ENCODE assay signal across 8 cellular contexts in genomic region chr16:1773703-1774455, GRCh38. TPM values are rescaled to one million over a fixed set of nuclear protein-coding genes. Genes with fewer than 3 reads are reported as not detected.
DNase-seq lines count a peak whose midpoint lies in the region; ATAC-seq and TF ChIP-seq lines count a peak whose summit lies in the region.

No MANE protein-coding gene starts in this region.

- H3K79me2 ChIP-seq in DOHH2 (ENCODE audit: control insufficient read depth, low read length), result peaks cover 53% of the 10 kb centered on the region

- no peaks in the 10 kb centered on the region for H3K27me3 ChIP-seq in DOHH2 (ENCODE audit: control insufficient read depth, low read length)
- H3K27me3 ChIP-seq in right cardiac atrium (ENCODE audit: control insufficient read depth, insufficient read depth), result no peaks in the 10 kb centered on the region
- H3K27me3 ChIP-seq in skeletal muscle tissue (ENCODE audit: control insufficient read depth in 3 of 3, insufficient read depth in 3 of 3, low read length in 3 of 3), result no peaks in the 10 kb centered on the region

- H3K9ac ChIP-seq in skeletal muscle tissue (ENCODE audit: low read depth in 1 of 3, low read length in 3 of 3), result peak overlapping the region; percentile 82 to 95 (median 83)

- H3K36me3 ChIP-seq in DOHH2 (ENCODE audit: control insufficient read depth, low read length) (peaks cover 69% of the 10 kb centered on the region), skeletal muscle tissue (ENCODE audit: control insufficient read depth in 3 of 3, insufficient read depth in 3 of 3, low read length in 3 of 3) (peaks cover 16 to 41% (median 33%) of the 10 kb centered on the region in 3 donors)

- H3F3A ChIP-seq in DOHH2 (ENCODE audit: control insufficient read depth, insufficient read depth), result peaks cover 18% of the 10 kb centered on the region

- ATAC-seq in right cardiac atrium, result no peak

- WGBS in right cardiac atrium, result 16% methylated on average over 45 of the region's 45 CpGs

- H3K9me2 ChIP-seq in DOHH2 (replicated peaks; ENCODE audit: control insufficient read depth, low read length), result no peaks in the 10 kb centered on the region

- no peaks in the 10 kb centered on the region for H4K20me1 ChIP-seq in DOHH2 (ENCODE audit: control insufficient read depth, insufficient read depth, low read depth, low read length)

- DNase-seq in Kasumi-1 (lab: John Stamatoyannopoulos, UW) (peak; percentile 9 to 17), right cardiac atrium (peak in 2 of 3 donors; percentile 57 to 72), NCI-H1930 (lab: John Stamatoyannopoulos, UW) (no peak), HuH-7 (ENCODE audit: low spot score) (no peak), NCI-H2196 (lab: John Stamatoyannopoulos, UW; ENCODE audit: unreplicated experiment) (no peak)
- DNase-seq in activated effector memory CD4-positive, alpha-beta T cell treated with anti-CD3 and anti-CD28 coated beads, Interleukin-2, amount 50 U/mL, for 16 hours, result peak; percentile 71

- intact Hi-C loops in right cardiac atrium (cut with DNase I), result no loop called here

- H3K4me3 ChIP-seq in DOHH2 (ENCODE audit: low read length), result peak overlapping the region; percentile 99
- H3K4me3 ChIP-seq in right cardiac atrium (ENCODE audit: low read length), result peak overlapping the region; percentile 83
- H3K4me3 ChIP-seq in skeletal muscle tissue (ENCODE audit: low read length in 3 of 3), result peak overlapping the region; percentile 69 to 90 (median 90)

- H3K27ac ChIP-seq in DOHH2 (ENCODE audit: low read depth, low read length), result peak overlapping the region; percentile 83; the same call in 1 of the 2 replicates
- H3K27ac ChIP-seq in right cardiac atrium (ENCODE audit: low read length), result peak overlapping the region; percentile 25
- H3K27ac ChIP-seq in skeletal muscle tissue (ENCODE audit: low read depth, low read length), result peak overlapping the region; percentile 81

- H3K9me3 ChIP-seq in DOHH2 (ENCODE audit: control insufficient read depth, insufficient read depth, low read length) (no peaks in the 10 kb centered on the region), right cardiac atrium (ENCODE audit: control insufficient read depth, low read length) (no peaks in the 10 kb centered on the region), skeletal muscle tissue (ENCODE audit: control insufficient read depth in 3 of 3, low read length in 3 of 3) (no peaks in the 10 kb centered on the region)

- no peak for TF ChIP-seq CTCF in DOHH2 (IDR thresholded peaks at IDR 0.05; ENCODE audit: low read depth, low read length, poor library complexity, severe bottlenecking)

- H3K4me1 ChIP-seq in DOHH2 (ENCODE audit: control insufficient read depth, low read length), result peaks cover 23% of the 10 kb centered on the region
- H3K4me1 ChIP-seq in right cardiac atrium (ENCODE audit: control insufficient read depth, insufficient read depth, low read length), result peaks cover 4% of the 10 kb centered on the region
- H3K4me1 ChIP-seq in skeletal muscle tissue (ENCODE audit: control insufficient read depth in 3 of 3, insufficient read depth in 3 of 3, low read length in 3 of 3), result peaks cover 29 to 51% (median 37%) of the 10 kb centered on the region in 3 donors

- H3K4me2 ChIP-seq in DOHH2 (ENCODE audit: low read length), result peak overlapping the region; percentile 96

RNA-seq across cellular contexts. Expression of gene MRPS34, which starts 0.9 kb away (rescaled TPM):
- total RNA-seq in right cardiac atrium (10 to 100 TPM; 53.3 to 80.0 (median 69.1) TPM), skeletal muscle tissue (17.7 TPM)
- 91.4 TPM for polyA plus RNA-seq in right cardiac atrium

RNA-seq across cellular contexts. Expression of gene EME2, which starts 1.3 kb away (rescaled TPM):
- total RNA-seq in right cardiac atrium, result 10 to 100 TPM in 2 of 4 donors, 1 to 10 TPM in 2; 8.1 to 11.3 (median 9.8) TPM
- polyA plus RNA-seq in right cardiac atrium, result 6.3 TPM
- 5.2 TPM for total RNA-seq in skeletal muscle tissue

RNA-seq across cellular contexts. Expression of gene NME3, which starts 2.5 kb away (rescaled TPM):
- total RNA-seq in right cardiac atrium (10 to 100 TPM; 36.5 to 55.4 (median 47.4) TPM), skeletal muscle tissue (20.4 TPM)
- 75.2 TPM for polyA plus RNA-seq in right cardiac atrium

RNA-seq across cellular contexts. Expression of gene SPSB3, which starts 8.5 kb away (rescaled TPM):
- total RNA-seq in right cardiac atrium (10 to 100 TPM; 24.5 to 41.3 (median 34.1) TPM), skeletal muscle tissue (27.7 TPM)
- 51.8 TPM for polyA plus RNA-seq in right cardiac atrium

RNA-seq across cellular contexts. Expression of gene NUBP2, which starts 8.9 kb away (rescaled TPM):
- total RNA-seq in right cardiac atrium (10 to 100 TPM; 33.1 to 39.1 (median 35.9) TPM), skeletal muscle tissue (40.7 TPM)
- polyA plus RNA-seq in right cardiac atrium, result 45.3 TPM

Comparison
In these comparisons a context has a peak if more than half of its experiments do, and no peak if none do; other contexts are left out.
1. H3K27ac ChIP-seq: peak in every context shown above with its lines; median percentile 83 in DOHH2; 81 in skeletal muscle tissue; 25 in right cardiac atrium.
2. DNase-seq: peak in Kasumi-1 (2 of 2), activated effector memory CD4-positive, alpha-beta T cell treated with anti-CD3 and anti-CD28 coated beads, Interleukin-2, amount 50 U/mL, for 16 hours (single experiment) and right cardiac atrium (2 of 3); none in NCI-H1930 (0 of 2), HuH-7 (single experiment) and NCI-H2196 (single experiment).
3. Peak in every context shown above with its lines, with median percentiles within 50 percentile points of each other: H3K4me3 ChIP-seq.